16 cellular contexts compared by ENCODE assay signal in the genomic region with DNA sequence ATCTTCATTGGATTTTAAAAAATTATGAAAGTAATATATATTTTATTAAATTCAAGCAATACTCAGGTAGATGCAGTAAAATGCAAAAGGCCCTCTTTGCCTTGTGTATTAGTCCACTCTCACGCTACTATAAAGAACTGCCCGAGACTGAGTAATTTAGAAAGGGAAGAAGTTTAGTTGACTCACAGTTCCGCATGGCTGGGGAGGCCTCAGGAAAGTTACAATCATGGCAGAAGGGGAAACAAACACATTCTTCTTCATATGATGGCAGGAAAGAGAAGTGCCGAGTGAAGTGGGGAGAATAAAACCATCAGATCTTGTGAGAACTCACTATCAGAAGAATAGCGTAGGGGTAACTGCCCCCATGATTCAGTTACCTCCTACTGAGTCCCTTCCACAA. TPM values are rescaled to one million over a fixed set of nuclear protein-coding genes. Genes with fewer than 3 reads are reported as not detected.
A peak's percentile ranks its signal among the peaks of the same experiment; 100 is the strongest.
DNase-seq lines count a peak whose midpoint lies in the region; ATAC-seq, FAIRE-seq and TF ChIP-seq lines count a peak whose summit lies in the region.
"Had no signal": no experiment of that assay in that cellular context is flagged by ENCODE, and none has a peak within 500 bp of the region (broad histone marks: within the 10 kb centered on the region; RNA-seq: fewer than 3 reads in every experiment).

No MANE protein-coding gene starts in this region.

- no peaks in the 10 kb centered on the region for H3K4me1 Mint-ChIP-seq in activated T-helper 1 cell treated with anti-CD3 and anti-CD28 coated beads, Interleukin-12 subunit alpha, Interleukin-12 subunit beta, Interleukin-2, Interleukin-4 antibody, amounts not matched to agents 30 ng/mL and 10 ng/mL and 1 ng/mL, durations not matched to agents 14 hours and 24 hours and 36 hours (ENCODE audit: low read depth)
- peaks cover 3% of the 10 kb centered on the region; the same call in 1 of the 2 replicates for H3K4me1 Mint-ChIP-seq in WTC11

- intact Hi-C loops in activated T-helper 1 cell treated with anti-CD3 and anti-CD28 coated beads, Interleukin-12 subunit alpha, Interleukin-12 subunit beta, Interleukin-2, Interleukin-4 antibody, amounts not matched to agents 30 ng/mL and 10 ng/mL and 1 ng/mL, durations not matched to agents 14 hours and 24 hours and 36 hours (cut with micrococcal nuclease) = no loop called here

- H3K36me3 Mint-ChIP-seq in activated T-helper 1 cell treated with anti-CD3 and anti-CD28 coated beads, Interleukin-12 subunit alpha, Interleukin-12 subunit beta, Interleukin-2, Interleukin-4 antibody, amounts not matched to agents 30 ng/mL and 10 ng/mL and 1 ng/mL, durations not matched to agents 14 hours and 24 hours and 36 hours (ENCODE audit: low read depth) = no peaks in the 10 kb centered on the region
- H3K36me3 Mint-ChIP-seq in WTC11 = peaks cover 10% of the 10 kb centered on the region; the same call in 1 of the 2 replicates
- H3K36me3 Mint-ChIP-seq: natural killer cell treated with Interleukin-12 subunit alpha and Interleukin-12 subunit beta and Interleukin-15 and Interleukin-18, amount 100 ng/mL, for 72 hours had no signal

- ATAC-seq in HG02840 (IDR thresholded peaks at IDR 0.05; ENCODE audit: low FRiP score, unreplicated experiment) (peak; percentile 47), WTC11 (no peak)
- ATAC-seq: gastrocnemius medialis; left cardiac atrium; natural killer cell treated with Interleukin-12 subunit alpha and Interleukin-12 subunit beta and Interleukin-15 and Interleukin-18, amount 100 ng/mL, for 72 hours; upper lobe of right lung had no signal

- DNase-seq in ACHN (peak; percentile 6), GM19239 (ENCODE audit: insufficient read length, low spot score) (no peak), NOMO-1 treated with DMSO at 0.1 percent for 48 hours (lab: John Stamatoyannopoulos, UW; ENCODE audit: unreplicated experiment) (peak; percentile 70), COR-L47 (lab: John Stamatoyannopoulos, UW) (no peak), WTC11 (ENCODE audit: low spot score) (no peak), erythroblast (lab: John Stamatoyannopoulos, UW) (no peak)
- no peak for DNase-seq in activated T-helper 1 cell treated with anti-CD3 and anti-CD28 coated beads, Interleukin-12 subunit alpha, Interleukin-12 subunit beta, Interleukin-2, Interleukin-4 antibody, amounts not matched to agents 30 ng/mL and 10 ng/mL and 1 ng/mL, durations not matched to agents 14 hours and 24 hours and 36 hours (ENCODE audit: low spot score)
- DNase-seq: DMS 273 treated with DMSO at 0.1 percent for 48 hours; effector CD4-positive, alpha-beta T cell; gastrocnemius medialis; H9; left cardiac atrium; NCI-H226; upper lobe of right lung had no signal

- in situ Hi-C loops in ACHN (cut with HindIII; ENCODE audit: low pct_ligation_motif_present, low pct_unique_long_range_greater_than_20kb, low sequenced_read_pairs) = no loop called here

- FAIRE-seq in GM19239 (lab: Jason Lieb, UNC) = peak; percentile 82

- TF ChIP-seq POLR2A in erythroblast (IDR thresholded peaks at IDR 0.05; ENCODE audit: low read length) = no peak

- H3K4me3 Mint-ChIP-seq in activated T-helper 1 cell treated with anti-CD3 and anti-CD28 coated beads, Interleukin-12 subunit alpha, Interleukin-12 subunit beta, Interleukin-2, Interleukin-4 antibody, amounts not matched to agents 30 ng/mL and 10 ng/mL and 1 ng/mL, durations not matched to agents 14 hours and 24 hours and 36 hours = no peak overlapping the region
- no peak overlapping the region for H3K4me3 Mint-ChIP-seq in WTC11
- H3K4me3 Mint-ChIP-seq: H9; natural killer cell treated with Interleukin-12 subunit alpha and Interleukin-12 subunit beta and Interleukin-15 and Interleukin-18, amount 100 ng/mL, for 72 hours had no signal

- POLR2A ChIA-PET in WTC11 (lab: Charles Lee) = no interaction called here

- CTCF ChIA-PET in WTC11 (lab: Charles Lee) = no interaction called here

- H3K9me3 Mint-ChIP-seq in activated T-helper 1 cell treated with anti-CD3 and anti-CD28 coated beads, Interleukin-12 subunit alpha, Interleukin-12 subunit beta, Interleukin-2, Interleukin-4 antibody, amounts not matched to agents 30 ng/mL and 10 ng/mL and 1 ng/mL, durations not matched to agents 14 hours and 24 hours and 36 hours = no peaks in the 10 kb centered on the region
- peaks cover 12% of the 10 kb centered on the region for H3K9me3 Mint-ChIP-seq in WTC11
- H3K9me3 Mint-ChIP-seq: natural killer cell treated with Interleukin-12 subunit alpha and Interleukin-12 subunit beta and Interleukin-15 and Interleukin-18, amount 100 ng/mL, for 72 hours had no signal

- H3K27me3 Mint-ChIP-seq in activated T-helper 1 cell treated with anti-CD3 and anti-CD28 coated beads, Interleukin-12 subunit alpha, Interleukin-12 subunit beta, Interleukin-2, Interleukin-4 antibody, amounts not matched to agents 30 ng/mL and 10 ng/mL and 1 ng/mL, durations not matched to agents 14 hours and 24 hours and 36 hours (ENCODE audit: insufficient read depth) = peaks cover 8% of the 10 kb centered on the region
- H3K27me3 Mint-ChIP-seq in WTC11 (ENCODE audit: low read depth) = no peaks in the 10 kb centered on the region

- no peak overlapping the region for H3K27ac Mint-ChIP-seq in activated T-helper 1 cell treated with anti-CD3 and anti-CD28 coated beads, Interleukin-12 subunit alpha, Interleukin-12 subunit beta, Interleukin-2, Interleukin-4 antibody, amounts not matched to agents 30 ng/mL and 10 ng/mL and 1 ng/mL, durations not matched to agents 14 hours and 24 hours and 36 hours
- H3K27ac Mint-ChIP-seq in WTC11 = no peak overlapping the region
- H3K27ac Mint-ChIP-seq: H9; natural killer cell treated with Interleukin-12 subunit alpha and Interleukin-12 subunit beta and Interleukin-15 and Interleukin-18, amount 100 ng/mL, for 72 hours had no signal

- no peak for TF ChIP-seq CTCF in WTC11 (IDR thresholded peaks at IDR 0.05)

TF ChIP-seq in WTC11, 78 proteins besides CTCF, POLR2A, EP300 and RAD21:
- TF ChIP-seq MYBL2 (CRISPR knock-in tag; IDR thresholded peaks at IDR 0.05) (no peak), EMX1 (CRISPR knock-in tag; IDR thresholded peaks at IDR 0.05) (no peak)
- TF ChIP-seq, protein P1, sequence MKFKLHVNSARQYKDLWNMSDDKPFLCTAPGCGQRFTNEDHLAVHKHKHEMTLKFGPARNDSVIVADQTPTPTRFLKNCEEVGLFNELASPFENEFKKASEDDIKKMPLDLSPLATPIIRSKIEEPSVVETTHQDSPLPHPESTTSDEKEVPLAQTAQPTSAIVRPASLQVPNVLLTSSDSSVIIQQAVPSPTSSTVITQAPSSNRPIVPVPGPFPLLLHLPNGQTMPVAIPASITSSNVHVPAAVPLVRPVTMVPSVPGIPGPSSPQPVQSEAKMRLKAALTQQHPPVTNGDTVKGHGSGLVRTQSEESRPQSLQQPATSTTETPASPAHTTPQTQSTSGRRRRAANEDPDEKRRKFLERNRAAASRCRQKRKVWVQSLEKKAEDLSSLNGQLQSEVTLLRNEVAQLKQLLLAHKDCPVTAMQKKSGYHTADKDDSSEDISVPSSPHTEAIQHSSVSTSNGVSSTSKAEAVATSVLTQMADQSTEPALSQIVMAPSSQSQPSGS (CRISPR knock-in tag; IDR thresholded peaks at IDR 0.05; ENCODE audit: borderline replicate concordance, low read depth) = no peak
TF ChIP-seq in WTC11: peak in this region for 0.

RNA-seq across cellular contexts. Expression of gene KIAA1549L, which starts 12.1 kb away (rescaled TPM):
- total RNA-seq in activated T-helper 1 cell treated with anti-CD3 and anti-CD28 coated beads, Interleukin-12 subunit alpha, Interleukin-12 subunit beta, Interleukin-2, Interleukin-4 antibody, amounts not matched to agents 30 ng/mL and 10 ng/mL and 1 ng/mL, durations not matched to agents 14 hours and 24 hours and 36 hours = not detected in 2 replicates
- 1.6 to 1.8 TPM (median 1.6 TPM) in 3 replicates for total RNA-seq in WTC11 (2021)
- total RNA-seq: natural killer cell treated with Interleukin-12 subunit alpha and Interleukin-12 subunit beta and Interleukin-15 and Interleukin-18, amount 100 ng/mL, for 72 hours; upper lobe of right lung had no signal

Comparison
In these comparisons a context has a peak if more than half of its experiments do, and no peak if none do; other contexts are left out.
1. DNase-seq: peak in ACHN (single experiment) and NOMO-1 treated with DMSO at 0.1 percent for 48 hours (single experiment); none in GM19239 (single experiment), COR-L47 (single experiment), activated T-helper 1 cell treated with anti-CD3 and anti-CD28 coated beads, Interleukin-12 subunit alpha, Interleukin-12 subunit beta, Interleukin-2, Interleukin-4 antibody, amounts not matched to agents 30 ng/mL and 10 ng/mL and 1 ng/mL, durations not matched to agents 14 hours and 24 hours and 36 hours (single experiment), WTC11 (single experiment) and erythroblast (0 of 2).